Comparison of ENCODE assay signal across 22 cellular contexts in genomic region chr18:50105027-50105426, GRCh38.
A peak's percentile ranks its signal among the peaks of the same experiment; 100 is the strongest.
DNase-seq lines count a peak whose midpoint lies in the region; ATAC-seq, FAIRE-seq and TF ChIP-seq lines count a peak whose summit lies in the region.
"Had no signal": no experiment of that assay in that cellular context is flagged by ENCODE, and none has a peak within 500 bp of the region (broad histone marks: within the 10 kb centered on the region; RNA-seq: fewer than 3 reads in every experiment).

No MANE protein-coding gene starts in this region.

- TF ChIP-seq EP300 in A549 (IDR thresholded peaks at IDR 0.05), result no peak

- H3K36me3 ChIP-seq in HEK293 (ENCODE audit: control insufficient read depth in 2 of 2, insufficient read depth in 1 of 2, low read length in 2 of 2) (no peaks in the 10 kb centered on the region), PC-3 (ENCODE audit: low read depth, low read length) (no peaks in the 10 kb centered on the region), endothelial cell of umbilical vein (ENCODE audit: control insufficient read depth in 2 of 2, extremely low read depth in 1 of 2, insufficient read depth in 2 of 2, low read length in 2 of 2) (no peaks in the 10 kb centered on the region)
- H3K36me3 ChIP-seq: BE2C, BLaER1 had no signal

- no peak overlapping the region for H3K9ac ChIP-seq in PC-3 (ENCODE audit: low read length)
- H3K9ac ChIP-seq in endothelial cell of umbilical vein (replicated peaks; ENCODE audit: extremely low read depth, insufficient read depth, low read length), result no peak overlapping the region
- H3K9ac ChIP-seq: BLaER1 had no signal

- H3K4me1 ChIP-seq in A549 (no peaks in the 10 kb centered on the region), HEK293 (ENCODE audit: control insufficient read depth, insufficient read depth, low read length) (peaks cover 2% of the 10 kb centered on the region; the same call in 1 of the 2 replicates), PC-3 (ENCODE audit: insufficient read depth, low read length) (peaks cover 15% of the 10 kb centered on the region), endothelial cell of umbilical vein (ENCODE audit: control insufficient read depth, extremely low read depth, insufficient read depth, low read length) (no peaks in the 10 kb centered on the region)
- H3K4me1 ChIP-seq: BE2C, BLaER1 had no signal

- dilution Hi-C loops in endothelial cell of umbilical vein (cut with MboI; ENCODE audit: extremely low pct_ligation_motif_present, low sequenced_read_pairs), result no loop called here

- H4K20me1 ChIP-seq in PC-3 (ENCODE audit: low read length) (no peaks in the 10 kb centered on the region), endothelial cell of umbilical vein (replicated peaks; ENCODE audit: control insufficient read depth, extremely low read depth, insufficient read depth, low read length) (no peaks in the 10 kb centered on the region)
- H4K20me1 ChIP-seq: BLaER1 had no signal

- H3K79me2 ChIP-seq in PC-3 (ENCODE audit: low read length), result no peaks in the 10 kb centered on the region
- H3K79me2 ChIP-seq in endothelial cell of umbilical vein (ENCODE audit: control insufficient read depth, insufficient read depth, low read length), result no peaks in the 10 kb centered on the region

- H3K27ac ChIP-seq in A549, result no peak overlapping the region
- H3K27ac ChIP-seq in HEK293 (ENCODE audit: extremely low read depth, low read depth, low read length), result no peak overlapping the region
- peak overlapping the region; percentile 75 for H3K27ac ChIP-seq in PC-3 (ENCODE audit: low read length)
- H3K27ac ChIP-seq in endothelial cell of umbilical vein (ENCODE audit: insufficient read depth, low read depth, low read length), result no peak overlapping the region
- H3K27ac ChIP-seq: 22Rv1, BLaER1 had no signal

- CTCF ChIA-PET in A549 (lab: Yijun Ruan, JAX) (no interaction called here), HEK293 (lab: Yijun Ruan, JAX) (interaction anchor here (0.6 kb wide), 1 partner anchor 87 kb away, joined by 3 read pairs; no protein-coding TSS in a partner anchor), PC-3 (lab: Charles Lee) (no interaction called here), endothelial cell of umbilical vein (lab: Charles Lee) (interaction anchor here (0.5 to 0.6 kb wide), 2 partner anchors 36 to 156 kb away, joined by 3 read pairs; no protein-coding TSS in a partner anchor)

- no peaks in the 10 kb centered on the region for H3K9me2 ChIP-seq in PC-3 (replicated peaks; ENCODE audit: low read length)

- POLR2A ChIA-PET in A549 (lab: Yijun Ruan, JAX) (no interaction called here), HEK293 (lab: Yijun Ruan, JAX) (no interaction called here), PC-3 (lab: Charles Lee; ENCODE audit: unreplicated experiment) (no interaction called here), endothelial cell of umbilical vein (lab: Charles Lee) (no interaction called here)

- H3K4me3 ChIP-seq in A549 (no peak overlapping the region), HEK293 (ENCODE audit: low read depth, low read length) (no peak overlapping the region), PC-3 (ENCODE audit: low read length) (no peak overlapping the region), endothelial cell of umbilical vein (replicated peaks in 1 of 3; ENCODE audit: insufficient read depth in 1 of 3, low read depth in 1 of 3, low read length in 3 of 3) (no peak overlapping the region)
- H3K4me3 ChIP-seq: BLaER1 had no signal

- no peak for TF ChIP-seq RAD21 in A549 (conservative IDR thresholded peaks at IDR 0.05 in 1 of 2, IDR thresholded peaks at IDR 0.05 in 1 of 2)

- H3K27me3 ChIP-seq in PC-3 (ENCODE audit: low read length) (no peaks in the 10 kb centered on the region), endothelial cell of umbilical vein (ENCODE audit: control insufficient read depth in 2 of 2, insufficient read depth in 2 of 2, low read length in 2 of 2) (no peaks in the 10 kb centered on the region)
- H3K27me3 ChIP-seq: BE2C, BLaER1 had no signal

- H2AFZ ChIP-seq in PC-3 (ENCODE audit: low read length) (no peak overlapping the region), endothelial cell of umbilical vein (ENCODE audit: low read depth, low read length) (no peak overlapping the region)

- H3K9me3 ChIP-seq in A549 (no peaks in the 10 kb centered on the region), HEK293 (ENCODE audit: control insufficient read depth, insufficient read depth, low read depth, low read length) (no peaks in the 10 kb centered on the region), PC-3 (ENCODE audit: low read length) (no peaks in the 10 kb centered on the region), endothelial cell of umbilical vein (replicated peaks; ENCODE audit: control insufficient read depth, insufficient read depth, low read length) (no peaks in the 10 kb centered on the region)
- H3K9me3 ChIP-seq: BE2C, BLaER1 had no signal

- ATAC-seq in A549 (no peak), PC-3 (no peak), HG03571 (IDR thresholded peaks at IDR 0.05; ENCODE audit: unreplicated experiment) (no peak), GM18907 (IDR thresholded peaks at IDR 0.05; ENCODE audit: unreplicated experiment) (no peak)

- TF ChIP-seq CTCF in A549 (IDR thresholded peaks at IDR 0.05), result no peak
- no peak for TF ChIP-seq CTCF in HEK293 (tag by site-specific recombination; IDR thresholded peaks at IDR 0.05)
- no peak for TF ChIP-seq CTCF in PC-3 (conservative IDR thresholded peaks at IDR 0.05; ENCODE audit: low read depth, low read length)
- no peak for TF ChIP-seq CTCF in endothelial cell of umbilical vein (IDR thresholded peaks at IDR 0.05; ENCODE audit: extremely low read depth in 1 of 2, insufficient read depth in 1 of 2, low read depth in 1 of 2, low read length in 2 of 2)

- H3F3A ChIP-seq in PC-3 (ENCODE audit: low read length, unreplicated experiment), result no peaks in the 10 kb centered on the region

- H3K4me2 ChIP-seq in A549, result no peak overlapping the region
- H3K4me2 ChIP-seq in PC-3 (ENCODE audit: low read length), result peak overlapping the region; percentile 34; the same call in 1 of the 2 replicates
- no peak overlapping the region for H3K4me2 ChIP-seq in endothelial cell of umbilical vein (ENCODE audit: insufficient read depth, low read length)
- H3K4me2 ChIP-seq: BLaER1 had no signal

- no TSS peak for BruUV-seq in PC-3 (replicated peaks; lab: Mats Ljungman, UMichigan)
- BruUV-seq in endothelial cell of umbilical vein (replicated peaks; lab: Mats Ljungman, UMichigan), result no TSS peak

- WGBS in A549 (ENCODE audit: missing lambda C conversion rate), result 53% methylated on average over 1 of the region's 1 CpG

- H3K9me1 ChIP-seq in endothelial cell of umbilical vein (replicated peaks; ENCODE audit: control insufficient read depth, extremely low read depth, insufficient read depth, low read length), result no peaks in the 10 kb centered on the region

- no peak for TF ChIP-seq POLR2A in A549 (IDR thresholded peaks at IDR 0.05; ENCODE audit: low read length)
- no peak for TF ChIP-seq POLR2A in endothelial cell of umbilical vein (IDR thresholded peaks at IDR 0.05; ENCODE audit: low read depth, low read length)

- intact Hi-C loops in PC-3 (cut with micrococcal nuclease) (no loop called here), endothelial cell of umbilical vein (cut with micrococcal nuclease) (no loop called here), posterior cingulate gyrus (cut with DNase I) (no loop called here)

- no peak for DNase-seq in A549 (ENCODE audit: low read depth in 1 of 2, low spot score in 1 of 2)
- no peak for DNase-seq in PC-3
- no peak for DNase-seq in endothelial cell of umbilical vein (ENCODE audit: low read depth, low spot score)
- DNase-seq in HK-2 (ENCODE audit: unreplicated experiment), result no peak
- DNase-seq in posterior cingulate gyrus, result no peak
- DNase-seq: ACHN; BE2C; C1 segment of cervical spinal cord; CD4-positive, alpha-beta memory T cell; CD4-positive, CD25-positive, alpha-beta regulatory T cell; CD8-positive, alpha-beta memory T cell; COR-L47; DMS79 treated with DMSO at 0.1 percent for 48 hours; GF-D8 had no signal

- FAIRE-seq in A549 (lab: Jason Lieb, UNC), result no peak
- peak; percentile 21 for FAIRE-seq in endothelial cell of umbilical vein (lab: Jason Lieb, UNC)
- FAIRE-seq: D721Med, G401.6, GM12891 had no signal

TF ChIP-seq in A549, 52 proteins besides CTCF, POLR2A, EP300 and RAD21:
- TF ChIP-seq ZC3H11A (IDR thresholded peaks at IDR 0.05), result peak; percentile 22; the same call in 1 of the 2 replicates
- no peak for TF ChIP-seq BCL3 (IDR thresholded peaks at IDR 0.05)

TF ChIP-seq in HEK293, 187 proteins besides CTCF, POLR2A, EP300 and RAD21 (continues in another document):
- TF ChIP-seq SETDB1 (IDR thresholded peaks at IDR 0.05; ENCODE audit: insufficient read length, low read length), result no peak
- no peak for TF ChIP-seq KLF10 (tag by site-specific recombination; IDR thresholded peaks at IDR 0.05)

TF ChIP-seq in endothelial cell of umbilical vein, 7 proteins besides CTCF, POLR2A, EP300 and RAD21:
- TF ChIP-seq JUN (IDR thresholded peaks at IDR 0.05; ENCODE audit: borderline replicate concordance, insufficient read depth, insufficient read length, low read depth) (no peak), POLR2AphosphoS5 (IDR thresholded peaks at IDR 0.05; ENCODE audit: insufficient read depth, low read depth, low read length) (no peak), EZH2 (IDR thresholded peaks at IDR 0.05; ENCODE audit: borderline replicate concordance, low read depth, low read length, severe bottlenecking) (no peak), GATA2 (IDR thresholded peaks at IDR 0.05; ENCODE audit: insufficient read depth, insufficient read length, low read depth, low read length) (no peak), FOS (IDR thresholded peaks at IDR 0.05; ENCODE audit: borderline replicate concordance, insufficient read depth, low read length) (no peak), MYC (IDR thresholded peaks at IDR 0.05; ENCODE audit: low read depth, low read length) (no peak)
- TF ChIP-seq, protein P1, sequence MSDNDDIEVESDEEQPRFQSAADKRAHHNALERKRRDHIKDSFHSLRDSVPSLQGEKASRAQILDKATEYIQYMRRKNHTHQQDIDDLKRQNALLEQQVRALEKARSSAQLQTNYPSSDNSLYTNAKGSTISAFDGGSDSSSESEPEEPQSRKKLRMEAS (IDR thresholded peaks at IDR 0.05; ENCODE audit: insufficient read depth, insufficient read length), result no peak

Comparison
In these comparisons a context has a peak if more than half of its experiments do, and no peak if none do; other contexts are left out.
1. CTCF ChIA-PET loops: an anchor here in HEK293 (0.6 kb wide) and endothelial cell of umbilical vein (0.5 to 0.6 kb wide); none called in A549 and PC-3.
2. Of the 5 proteins assayed by ChIP-seq in both HEK293 and A549: peak only in HEK293: REST; only in A549: none; in both: none; in neither: 4.